In the genomic region with DNA sequence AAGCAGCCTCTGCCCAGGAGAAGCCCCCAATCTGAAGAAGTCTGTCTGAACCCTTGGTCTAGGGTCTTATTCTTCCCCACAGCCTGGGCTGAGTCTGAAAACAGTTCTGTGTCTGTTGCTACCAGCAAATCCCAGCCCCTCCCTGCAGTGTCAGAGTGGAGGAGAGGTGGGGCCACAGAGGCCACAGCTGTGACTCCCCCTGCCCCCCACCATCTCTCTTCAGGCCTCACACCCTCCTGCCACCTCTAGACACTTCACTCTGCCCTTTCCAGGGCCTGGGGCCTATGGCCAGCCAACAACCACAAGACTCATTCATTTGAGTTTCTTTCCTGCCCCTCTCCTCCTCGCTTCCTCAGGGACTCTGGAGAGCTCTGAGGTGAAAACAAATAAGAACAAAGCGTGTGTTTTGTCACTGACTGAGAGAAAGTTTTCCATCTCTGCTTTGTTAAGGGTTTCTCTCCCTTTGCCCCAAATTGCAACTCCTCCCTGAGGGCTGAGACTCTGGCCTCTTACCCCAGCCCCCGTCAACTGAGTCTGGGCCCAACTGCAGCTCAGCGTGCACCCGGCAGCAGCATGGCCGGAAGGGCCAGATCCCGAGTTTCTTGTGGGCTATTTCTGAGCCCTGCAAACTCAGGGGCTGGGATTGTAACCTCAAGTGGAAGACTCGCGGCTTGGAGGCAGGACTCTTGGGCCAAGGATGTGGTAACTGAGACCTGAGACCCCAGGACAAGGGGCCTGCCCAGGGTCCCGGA, we compare ENCODE assay signal across 1 cellular context.
TF ChIP-seq lines count a peak whose summit lies in the region.

No MANE protein-coding gene starts in this region.

TF ChIP-seq in H1, 55 proteins besides CTCF, POLR2A, EP300 and RAD21:
- TF ChIP-seq, protein P1, sequence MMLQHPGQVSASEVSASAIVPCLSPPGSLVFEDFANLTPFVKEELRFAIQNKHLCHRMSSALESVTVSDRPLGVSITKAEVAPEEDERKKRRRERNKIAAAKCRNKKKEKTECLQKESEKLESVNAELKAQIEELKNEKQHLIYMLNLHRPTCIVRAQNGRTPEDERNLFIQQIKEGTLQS (IDR thresholded peaks at IDR 0.05; ENCODE audit: insufficient read depth, low read depth, low read length) = no peak
- TF ChIP-seq BACH1 (IDR thresholded peaks at IDR 0.05; ENCODE audit: low read length) = no peak
- no peak for TF ChIP-seq CEBPB (IDR thresholded peaks at IDR 0.05; ENCODE audit: low read depth, low read length)
- TF ChIP-seq KDM4A (IDR thresholded peaks at IDR 0.05; ENCODE audit: low read depth, low read length, severe bottlenecking) = no peak
- no peak for TF ChIP-seq SIRT6 (IDR thresholded peaks at IDR 0.05; ENCODE audit: low read length)
- no peak for TF ChIP-seq TBP (IDR thresholded peaks at IDR 0.05; ENCODE audit: low read depth, low read length)
- no peak for TF ChIP-seq CHD2 (IDR thresholded peaks at IDR 0.05; ENCODE audit: low read length)
- TF ChIP-seq GTF2F1 (IDR thresholded peaks at IDR 0.05; ENCODE audit: borderline replicate concordance, low read depth, low read length) = no peak
- TF ChIP-seq SIX5 (IDR thresholded peaks at IDR 0.05; ENCODE audit: low read depth, low read length) = no peak
- TF ChIP-seq CTBP2 (IDR thresholded peaks at IDR 0.05; ENCODE audit: borderline replicate concordance, insufficient read depth, insufficient read length, low read length) = no peak
TF ChIP-seq in H1: peak in this region for 0.
